Comparison of ENCODE assay signal across 19 cellular contexts in genomic region chr11:14886509-14886908, GRCh38.
"Had no signal": no experiment of that assay in that cellular context is flagged by ENCODE, and none has a peak within 500 bp of the region (broad histone marks: within the 10 kb centered on the region; RNA-seq: fewer than 3 reads in every experiment).

No MANE protein-coding gene starts in this region.

- DNase-seq: activated CD4-positive, alpha-beta T cell treated with anti-CD3 and anti-CD28 coated beads, Interleukin-2, amount 50 U/mL, for 4 hours; activated CD4-positive, CD25-positive, alpha-beta regulatory T cell treated with anti-CD3 and anti-CD28 coated beads, Interleukin-2, amount 50 U/mL, for 72 hours; activated naive CD8-positive, alpha-beta T cell treated with anti-CD3 and anti-CD28 coated beads, Interleukin-2, amount 10 ng/mL, durations not matched to agents 7 days and 5 days; caudate nucleus; foreskin keratinocyte; hippocampal formation; natural killer cell; ovary; stimulated activated CD8-positive, alpha-beta memory T cell treated with anti-CD3 and anti-CD28 coated beads, Interleukin-4, amount 100 ng/mL, for 48 hours; stimulated activated naive CD4-positive, alpha-beta T cell treated with Interleukin-2 at 50 U/mL for 16 hours; substantia nigra; SW 1271; T-helper 2 cell; trophoblast cell had no signal

- H3K27ac ChIP-seq: body of pancreas, foreskin keratinocyte, ovary, VCaP had no signal

- ATAC-seq: body of pancreas, foreskin keratinocyte, left lobe of liver, natural killer cell, sciatic nerve had no signal

- H3K4me3 Mint-ChIP-seq: activated naive CD8-positive, alpha-beta T cell treated with anti-CD3 and anti-CD28 coated beads, Interleukin-2, amount 10 ng/mL, durations not matched to agents 7 days and 5 days; memory B cell; natural killer cell had no signal

- H3K36me3 ChIP-seq: ovary had no signal

- H3K9me3 ChIP-seq: body of pancreas, ovary had no signal

- H3K9me3 Mint-ChIP-seq: memory B cell, natural killer cell had no signal

- H3K27me3 ChIP-seq: body of pancreas, foreskin keratinocyte, ovary had no signal

- H3K27ac Mint-ChIP-seq: activated naive CD8-positive, alpha-beta T cell treated with anti-CD3 and anti-CD28 coated beads, Interleukin-2, amount 10 ng/mL, durations not matched to agents 7 days and 5 days; memory B cell; natural killer cell had no signal

- H3K4me3 ChIP-seq: body of pancreas, ovary had no signal

- H3K4me1 ChIP-seq: foreskin keratinocyte had no signal

- H3K27me3 Mint-ChIP-seq: activated naive CD8-positive, alpha-beta T cell treated with anti-CD3 and anti-CD28 coated beads, Interleukin-2, amount 10 ng/mL, durations not matched to agents 7 days and 5 days; memory B cell had no signal
